In genomic region chr12:76023069-76023690, GRCh38 we compare ENCODE assay signal across 27 cellular contexts. TPM values are rescaled to one million over a fixed set of nuclear protein-coding genes. Genes with fewer than 3 reads are reported as not detected.
DNase-seq lines count a peak whose midpoint lies in the region; ATAC-seq, FAIRE-seq and TF ChIP-seq lines count a peak whose summit lies in the region.
"Had no signal": no experiment of that assay in that cellular context is flagged by ENCODE, and none has a peak within 500 bp of the region (broad histone marks: within the 10 kb centered on the region; RNA-seq: fewer than 3 reads in every experiment).

No MANE protein-coding gene starts in this region.

- H3K9me3 ChIP-seq in mesenchymal stem cell (ENCODE audit: control insufficient read depth, low read length) = no peaks in the 10 kb centered on the region
- H3K9me3 ChIP-seq: heart right ventricle, upper lobe of right lung had no signal

- peak overlapping the region; percentile 75 to 88 for H3K4ac ChIP-seq in mesenchymal stem cell (ENCODE audit: low read depth in 1 of 2, low read length in 2 of 2)

- H4K91ac ChIP-seq in mesenchymal stem cell (ENCODE audit: low read length) = peak overlapping the region; percentile 95

- no peak overlapping the region for H3K4me3 Mint-ChIP-seq in activated CD4-positive, alpha-beta T cell treated with anti-CD3 and anti-CD28 coated beads, Interleukin-2, amount 10 ng/mL, durations not matched to agents 24 days and 14 days
- no peak overlapping the region for H3K4me3 Mint-ChIP-seq in activated CD4-positive, alpha-beta T cell treated with anti-CD3 and anti-CD28 coated beads for 36 hours
- no peak overlapping the region for H3K4me3 Mint-ChIP-seq in Calu3 (ENCODE audit: low read depth, unreplicated experiment)
- no peak overlapping the region for H3K4me3 Mint-ChIP-seq in activated T-helper 2 cell treated with anti-CD3 and anti-CD28 coated beads, Interferon-gamma antibody, Interleukin-2, Interleukin-4, amounts not matched to agents 10 μg/mL and 5 μg/mL and 100 μg/mL, durations not matched to agents 14 hours and 24 hours and 36 hours (ENCODE audit: low read depth)
- H3K4me3 Mint-ChIP-seq: activated naive CD8-positive, alpha-beta T cell treated with anti-CD3 and anti-CD28 coated beads, Interleukin-2, amount 10 ng/mL, durations not matched to agents 7 days and 5 days; B cell had no signal

- no peak overlapping the region for H3K9ac ChIP-seq in mesenchymal stem cell (ENCODE audit: low read length)

- H3K4me1 ChIP-seq in mesenchymal stem cell (ENCODE audit: control insufficient read depth, insufficient read depth, low read depth, low read length) = peaks cover 3% of the 10 kb centered on the region

- no peak overlapping the region for H3K4me3 ChIP-seq in mesenchymal stem cell (ENCODE audit: insufficient read depth in 1 of 2, low read depth in 1 of 2, low read length in 2 of 2)
- H3K4me3 ChIP-seq: heart right ventricle, skin epidermis, upper lobe of right lung had no signal

- no peak for ATAC-seq in activated CD4-positive, alpha-beta T cell treated with anti-CD3 and anti-CD28 coated beads for 36 hours
- no peak for ATAC-seq in HG03354 (IDR thresholded peaks at IDR 0.05; ENCODE audit: poor library complexity, severe bottlenecking, unreplicated experiment)
- ATAC-seq: activated CD4-positive, CD25-positive, alpha-beta regulatory T cell treated with anti-CD3 and anti-CD28 coated beads, Interleukin-2, amount 50 U/mL, for 24 hours; heart right ventricle; upper lobe of right lung had no signal

- peak overlapping the region; percentile 95 for H2AK5ac ChIP-seq in mesenchymal stem cell (ENCODE audit: low read length, severe bottlenecking)

- FAIRE-seq in frontal cortex (lab: Jason Lieb, UNC) = no peak
- FAIRE-seq: A204.1, GM18507 had no signal

- CTCF ChIA-PET in activated CD4-positive, alpha-beta T cell treated with anti-CD3 and anti-CD28 coated beads for 36 hours (lab: Charles Lee) = no interaction called here
- CTCF ChIA-PET in Calu3 (lab: Charles Lee) = interaction anchor here (1.2 kb wide), 1 partner anchor 467 kb away, joined by 3 read pairs; no protein-coding TSS in a partner anchor

- no peak overlapping the region for H3K4me2 ChIP-seq in mesenchymal stem cell (ENCODE audit: low read length, poor library complexity, severe bottlenecking)

- no peak for TF ChIP-seq CTCF in Calu3 (IDR thresholded peaks at IDR 0.05; ENCODE audit: unreplicated experiment)

- H2BK12ac ChIP-seq in mesenchymal stem cell (ENCODE audit: low read length in 2 of 2) = peak overlapping the region; percentile 93 to 99

- peaks cover 0 to 16% of the 10 kb centered on the region in 2 experiments for H3K36me3 ChIP-seq in mesenchymal stem cell (ENCODE audit: control insufficient read depth in 1 of 2, insufficient read depth in 2 of 2, low read depth in 1 of 2, low read length in 2 of 2)
- H3K36me3 ChIP-seq: upper lobe of right lung had no signal

- peak overlapping the region in 1 of 2 experiments; percentile 59 for H3K23ac ChIP-seq in mesenchymal stem cell (ENCODE audit: low read length in 2 of 2)

- H3K27ac Mint-ChIP-seq in activated CD4-positive, alpha-beta T cell treated with anti-CD3 and anti-CD28 coated beads, Interleukin-2, amount 10 ng/mL, durations not matched to agents 24 days and 14 days = peak overlapping the region; percentile 43
- H3K27ac Mint-ChIP-seq in activated CD4-positive, alpha-beta T cell treated with anti-CD3 and anti-CD28 coated beads for 36 hours = no peak overlapping the region
- peak overlapping the region; percentile 63 for H3K27ac Mint-ChIP-seq in Calu3 (ENCODE audit: unreplicated experiment)
- H3K27ac Mint-ChIP-seq in activated T-helper 2 cell treated with anti-CD3 and anti-CD28 coated beads, Interferon-gamma antibody, Interleukin-2, Interleukin-4, amounts not matched to agents 10 μg/mL and 5 μg/mL and 100 μg/mL, durations not matched to agents 14 hours and 24 hours and 36 hours = peak overlapping the region; percentile 59
- H3K27ac Mint-ChIP-seq: activated naive CD8-positive, alpha-beta T cell treated with anti-CD3 and anti-CD28 coated beads, Interleukin-2, amount 10 ng/mL, durations not matched to agents 7 days and 5 days; B cell had no signal

- WGBS in mesenchymal stem cell = 100% methylated on average over 1 of the region's 2 CpGs

- peaks cover 29% of the 10 kb centered on the region for H3K36me3 Mint-ChIP-seq in activated CD4-positive, alpha-beta T cell treated with anti-CD3 and anti-CD28 coated beads, Interleukin-2, amount 10 ng/mL, durations not matched to agents 24 days and 14 days (ENCODE audit: low read depth)
- peaks cover 15% of the 10 kb centered on the region for H3K36me3 Mint-ChIP-seq in activated CD4-positive, alpha-beta T cell treated with anti-CD3 and anti-CD28 coated beads for 36 hours (ENCODE audit: low read depth)
- H3K36me3 Mint-ChIP-seq in Calu3 (ENCODE audit: insufficient read depth, unreplicated experiment) = peaks cover 81% of the 10 kb centered on the region
- peaks cover 38% of the 10 kb centered on the region for H3K36me3 Mint-ChIP-seq in activated T-helper 2 cell treated with anti-CD3 and anti-CD28 coated beads, Interferon-gamma antibody, Interleukin-2, Interleukin-4, amounts not matched to agents 10 μg/mL and 5 μg/mL and 100 μg/mL, durations not matched to agents 14 hours and 24 hours and 36 hours (ENCODE audit: low read depth)
- H3K36me3 Mint-ChIP-seq: activated naive CD8-positive, alpha-beta T cell treated with anti-CD3 and anti-CD28 coated beads, Interleukin-2, amount 10 ng/mL, durations not matched to agents 7 days and 5 days had no signal

- intact Hi-C loops in activated CD4-positive, alpha-beta T cell treated with anti-CD3 and anti-CD28 coated beads, Interleukin-2, amount 10 ng/mL, durations not matched to agents 24 days and 14 days (cut with micrococcal nuclease) = no loop called here
- intact Hi-C loops in activated CD4-positive, alpha-beta T cell treated with anti-CD3 and anti-CD28 coated beads for 36 hours (cut with DNase I, micrococcal nuclease) = loop anchor here in 1 of 2 experiments (5.0 kb wide), 1 partner anchor 631 kb away; the partner anchor contains the start of gene GLIPR1L2
- intact Hi-C loops in Calu3 (cut with micrococcal nuclease; ENCODE audit: unreplicated experiment) = loop anchor here (5.0 kb wide), 2 partner anchors 146 to 301 kb away; no protein-coding TSS in a partner anchor
- intact Hi-C loops in activated T-helper 2 cell treated with anti-CD3 and anti-CD28 coated beads, Interferon-gamma antibody, Interleukin-2, Interleukin-4, amounts not matched to agents 10 μg/mL and 5 μg/mL and 100 μg/mL, durations not matched to agents 14 hours and 24 hours and 36 hours (cut with micrococcal nuclease) = loop anchor here (5.0 kb wide), 1 partner anchor 366 kb away; no protein-coding TSS in a partner anchor

- no peak overlapping the region for H3K14ac ChIP-seq in mesenchymal stem cell (ENCODE audit: low read length in 2 of 2)

- peaks cover 5% of the 10 kb centered on the region for H3K9me3 Mint-ChIP-seq in activated CD4-positive, alpha-beta T cell treated with anti-CD3 and anti-CD28 coated beads, Interleukin-2, amount 10 ng/mL, durations not matched to agents 24 days and 14 days
- no peaks in the 10 kb centered on the region for H3K9me3 Mint-ChIP-seq in activated CD4-positive, alpha-beta T cell treated with anti-CD3 and anti-CD28 coated beads for 36 hours (ENCODE audit: low read depth)
- no peaks in the 10 kb centered on the region for H3K9me3 Mint-ChIP-seq in Calu3 (ENCODE audit: low read depth, unreplicated experiment)
- no peaks in the 10 kb centered on the region for H3K9me3 Mint-ChIP-seq in activated T-helper 2 cell treated with anti-CD3 and anti-CD28 coated beads, Interferon-gamma antibody, Interleukin-2, Interleukin-4, amounts not matched to agents 10 μg/mL and 5 μg/mL and 100 μg/mL, durations not matched to agents 14 hours and 24 hours and 36 hours
- H3K9me3 Mint-ChIP-seq: activated naive CD8-positive, alpha-beta T cell treated with anti-CD3 and anti-CD28 coated beads, Interleukin-2, amount 10 ng/mL, durations not matched to agents 7 days and 5 days had no signal

- peak overlapping the region; percentile 26 for H2BK5ac ChIP-seq in mesenchymal stem cell (ENCODE audit: low read depth, low read length, poor library complexity, severe bottlenecking)

- peaks cover 59% of the 10 kb centered on the region for H3K4me1 Mint-ChIP-seq in activated CD4-positive, alpha-beta T cell treated with anti-CD3 and anti-CD28 coated beads, Interleukin-2, amount 10 ng/mL, durations not matched to agents 24 days and 14 days
- H3K4me1 Mint-ChIP-seq in activated CD4-positive, alpha-beta T cell treated with anti-CD3 and anti-CD28 coated beads for 36 hours = peaks cover 56% of the 10 kb centered on the region
- peaks cover 62% of the 10 kb centered on the region for H3K4me1 Mint-ChIP-seq in Calu3 (ENCODE audit: low read depth, unreplicated experiment)
- H3K4me1 Mint-ChIP-seq in activated T-helper 2 cell treated with anti-CD3 and anti-CD28 coated beads, Interferon-gamma antibody, Interleukin-2, Interleukin-4, amounts not matched to agents 10 μg/mL and 5 μg/mL and 100 μg/mL, durations not matched to agents 14 hours and 24 hours and 36 hours (ENCODE audit: low read depth) = peaks cover 69% of the 10 kb centered on the region

- POLR2A ChIA-PET in activated CD4-positive, alpha-beta T cell treated with anti-CD3 and anti-CD28 coated beads for 36 hours (lab: Charles Lee) = interaction anchor here (0.6 kb wide), 1 partner anchor 88 kb away, joined by 3 read pairs; no protein-coding TSS in a partner anchor

- H2AFZ ChIP-seq in mesenchymal stem cell (ENCODE audit: low read depth, low read length) = no peak overlapping the region

- H2BK120ac ChIP-seq in mesenchymal stem cell (ENCODE audit: low read depth, low read length) = no peak overlapping the region

- H2BK15ac ChIP-seq in mesenchymal stem cell (ENCODE audit: low read depth, poor library complexity, severe bottlenecking) = peak overlapping the region; percentile 34

- no peaks in the 10 kb centered on the region for H3K27me3 Mint-ChIP-seq in activated CD4-positive, alpha-beta T cell treated with anti-CD3 and anti-CD28 coated beads, Interleukin-2, amount 10 ng/mL, durations not matched to agents 24 days and 14 days
- H3K27me3 Mint-ChIP-seq in activated CD4-positive, alpha-beta T cell treated with anti-CD3 and anti-CD28 coated beads for 36 hours = no peaks in the 10 kb centered on the region
- H3K27me3 Mint-ChIP-seq in Calu3 (ENCODE audit: unreplicated experiment) = no peaks in the 10 kb centered on the region
- H3K27me3 Mint-ChIP-seq in activated T-helper 2 cell treated with anti-CD3 and anti-CD28 coated beads, Interferon-gamma antibody, Interleukin-2, Interleukin-4, amounts not matched to agents 10 μg/mL and 5 μg/mL and 100 μg/mL, durations not matched to agents 14 hours and 24 hours and 36 hours (ENCODE audit: low read depth) = no peaks in the 10 kb centered on the region

- DNase-seq in activated CD4-positive, alpha-beta T cell treated with anti-CD3 and anti-CD28 coated beads, Interleukin-2, amount 10 ng/mL, durations not matched to agents 24 days and 14 days = no peak
- DNase-seq in activated CD4-positive, alpha-beta T cell treated with anti-CD3 and anti-CD28 coated beads for 36 hours = no peak
- DNase-seq in Calu3 = no peak
- no peak for DNase-seq in activated T-helper 2 cell treated with anti-CD3 and anti-CD28 coated beads, Interferon-gamma antibody, Interleukin-2, Interleukin-4, amounts not matched to agents 10 μg/mL and 5 μg/mL and 100 μg/mL, durations not matched to agents 14 hours and 24 hours and 36 hours (ENCODE audit: low spot score)
- DNase-seq in mesenchymal stem cell = peak; percentile 59
- DNase-seq in frontal cortex (ENCODE audit: low spot score in 2 of 2) = no peak
- DNase-seq in OCI-M1 (lab: John Stamatoyannopoulos, UW) = no peak
- DNase-seq: activated naive CD8-positive, alpha-beta T cell treated with anti-CD3 and anti-CD28 coated beads, Interleukin-2, amount 10 ng/mL, durations not matched to agents 7 days and 5 days; DMS79; foreskin fibroblast; GOT3; heart right ventricle; NCI-H1092 treated with DMSO at 0.1 percent for 48 hours; NCI-H187 treated with DMSO at 0.1 percent for 48 hours; NCI-H774; occipital lobe; Right ventricle myocardium superior; stimulated activated CD4-positive, alpha-beta T cell treated with anti-CD3 and anti-CD28 coated beads, Interleukin-1b, Interleukin-23, amount 100 ng/mL, for 48 hours; substantia nigra; upper lobe of right lung had no signal

- peak overlapping the region; percentile 78 for H3K27ac ChIP-seq in mesenchymal stem cell (ENCODE audit: low read length, poor library complexity, severe bottlenecking)
- H3K27ac ChIP-seq: heart right ventricle, HL-60, upper lobe of right lung had no signal

- H4K8ac ChIP-seq in mesenchymal stem cell (ENCODE audit: low read length) = peak overlapping the region; percentile 15

- peak overlapping the region in 1 of 2 experiments; percentile 97 for H3K18ac ChIP-seq in mesenchymal stem cell (ENCODE audit: low read depth in 1 of 2, low read length in 2 of 2)

- BruUV-seq in Calu3 (replicated peaks; lab: Mats Ljungman, UMichigan) = no TSS peak

- H3K79me1 ChIP-seq in mesenchymal stem cell (replicated peaks; ENCODE audit: low read length, poor library complexity, severe bottlenecking) = no peaks in the 10 kb centered on the region

- H3K27me3 ChIP-seq in mesenchymal stem cell (ENCODE audit: control insufficient read depth in 1 of 2, insufficient read depth in 1 of 2, low read length in 2 of 2) = no peaks in the 10 kb centered on the region
- H3K27me3 ChIP-seq: heart right ventricle, upper lobe of right lung had no signal

RNA-seq across cellular contexts. Expression of gene PHLDA1, which starts 8.4 kb away (rescaled TPM):
- 59.6 and 60.7 TPM in 2 replicates for total RNA-seq in activated CD4-positive, alpha-beta T cell treated with anti-CD3 and anti-CD28 coated beads, Interleukin-2, amount 10 ng/mL, durations not matched to agents 24 days and 14 days
- total RNA-seq in activated CD4-positive, alpha-beta T cell treated with anti-CD3 and anti-CD28 coated beads for 36 hours = 10 to 100 TPM; 12.3 to 14.3 TPM
- total RNA-seq in Calu3 (2022) (143 and 151 TPM in 2 replicates), frontal cortex (20.0 TPM)
- total RNA-seq in activated T-helper 2 cell treated with anti-CD3 and anti-CD28 coated beads, Interferon-gamma antibody, Interleukin-2, Interleukin-4, amounts not matched to agents 10 μg/mL and 5 μg/mL and 100 μg/mL, durations not matched to agents 14 hours and 24 hours and 36 hours = 43.2 and 44.2 TPM in 2 replicates
- 90.2 TPM for polyA plus RNA-seq in mesenchymal stem cell (2013, experiment 1 of 2)
- 90.9 TPM for polyA plus RNA-seq in mesenchymal stem cell (2013, experiment 2 of 2)
